8 cellular contexts compared by ENCODE assay signal in the genomic region with DNA sequence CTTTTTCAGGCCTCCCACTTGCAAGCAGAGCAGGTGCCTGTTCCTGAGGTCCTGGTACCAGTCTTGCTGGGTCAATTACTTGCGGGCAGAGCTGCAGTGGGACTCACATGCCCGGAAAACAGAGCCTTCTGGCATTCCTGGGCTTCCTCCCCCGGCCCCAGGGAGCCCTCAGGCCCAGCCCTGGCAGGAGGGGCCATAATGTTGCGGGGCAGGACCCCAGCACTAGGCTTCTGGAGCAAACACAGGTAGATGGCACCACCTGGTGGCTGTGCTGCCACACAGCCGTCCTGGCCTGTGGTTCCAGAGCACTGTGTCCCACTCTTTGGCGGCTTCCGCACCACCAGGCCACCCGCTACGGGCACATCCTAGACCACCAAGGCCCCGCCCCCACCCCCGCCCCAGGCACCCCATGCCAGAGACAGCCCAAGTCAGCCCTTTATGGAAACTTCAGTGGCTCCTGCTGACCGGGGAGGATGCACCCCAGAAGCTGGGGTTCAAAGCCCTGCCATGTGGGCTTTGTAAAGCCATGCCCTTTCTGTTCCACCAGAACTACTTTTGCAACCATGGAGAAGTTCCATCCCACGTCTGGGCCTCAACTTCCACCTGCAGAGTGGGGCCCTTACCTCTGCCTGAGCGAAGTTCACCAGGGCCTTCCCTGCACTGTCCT. TPM values are rescaled to one million over a fixed set of nuclear protein-coding genes. Genes with fewer than 3 reads are reported as not detected.
DNase-seq lines count a peak whose midpoint lies in the region; ATAC-seq, FAIRE-seq and TF ChIP-seq lines count a peak whose summit lies in the region.
"Not testable (repeated sequence)": the region's sequence is repeated elsewhere in the genome, so short reads cannot be mapped to it uniquely, and the experiment has no call there.

No MANE protein-coding gene starts in this region.

- not testable (repeated sequence) for H3K4me2 ChIP-seq in DOHH2 (ENCODE audit: low read length); K562 (ENCODE audit: insufficient read depth, low read length); trophoblast cell (ENCODE audit: low read length)

- DNase-seq in HUDEP-2 (lab: John Stamatoyannopoulos, UW; ENCODE audit: unreplicated experiment in 76 of 76): peak in 53 of 76 experiments; percentile 5 to 68 (median 42)
- DNase-seq in NOMO-1 treated with DMSO at 0.1 percent for 48 hours (lab: John Stamatoyannopoulos, UW; ENCODE audit: unreplicated experiment): peak; percentile 28
- DNase-seq in activated CD4-positive, alpha-beta T cell treated with anti-CD3 and anti-CD28 coated beads for 4 hours: peak; percentile 61
- DNase-seq in K562 (ENCODE audit: extremely low read depth in 1 of 4, low spot score in 3 of 4): peak; percentile 75 to 82 (median 78)
- DNase-seq in left ventricle myocardium superior: peak; percentile 85
- DNase-seq in trophoblast cell: peak; percentile 54 to 69
- peak; percentile 73 for DNase-seq in stomach

- not testable (repeated sequence) for BruUV-seq in K562 (replicated peaks; lab: Mats Ljungman, UMichigan)

- H3K18ac ChIP-seq in trophoblast cell (ENCODE audit: low read length): not testable (repeated sequence)

- peak; percentile 80 for FAIRE-seq in K562 (lab: Jason Lieb, UNC)

- H3K4me1 ChIP-seq in DOHH2 (ENCODE audit: control insufficient read depth, low read length); trophoblast cell (ENCODE audit: control insufficient read depth in 1 of 2, insufficient read depth in 2 of 2, low read length in 2 of 2): not testable (repeated sequence)
- peaks cover 0 to 30% of the 10 kb centered on the region in 2 experiments; a peak in 3 of 5 replicates for H3K4me1 ChIP-seq in K562 (replicated peaks in 1 of 2; ENCODE audit: control insufficient read depth in 2 of 2, insufficient read depth in 2 of 2, low read length in 2 of 2)
- H3K4me1 ChIP-seq in stomach: peaks cover 9 to 31% (median 17%) of the 10 kb centered on the region in 4 donors

- not testable (repeated sequence) for H3K9me3 ChIP-seq in DOHH2 (ENCODE audit: control insufficient read depth, insufficient read depth, low read length); K562 (replicated peaks; ENCODE audit: control insufficient read depth, insufficient read depth, low read depth, low read length); trophoblast cell (ENCODE audit: insufficient read depth, low read depth, low read length); stomach

- not testable (repeated sequence) for H3K9me2 ChIP-seq in DOHH2 (replicated peaks; ENCODE audit: control insufficient read depth, low read length)

- TF ChIP-seq CTCF in DOHH2 (IDR thresholded peaks at IDR 0.05; ENCODE audit: low read depth, low read length, poor library complexity, severe bottlenecking) (peak; percentile 74), K562 (IDR thresholded peaks at IDR 0.05 in 2 of 3, conservative IDR thresholded peaks at IDR 0.05 in 1 of 3; ENCODE audit: insufficient read depth in 2 of 3, low read depth in 1 of 3, low read length in 3 of 3) (peak; percentile 79 to 86 (median 82)), stomach (IDR thresholded peaks at IDR 0.05) (peak in 5 of 7 experiments; percentile 60 to 88 (median 74))

- H4K20me1 ChIP-seq in DOHH2 (ENCODE audit: control insufficient read depth, insufficient read depth, low read depth, low read length); K562 (replicated peaks; ENCODE audit: control insufficient read depth, insufficient read depth, low read length): not testable (repeated sequence)

- peak overlapping the region; percentile 26 for H4K12ac ChIP-seq in trophoblast cell (ENCODE audit: low read depth, low read length)

- H3K9me1 ChIP-seq in K562 (ENCODE audit: control insufficient read depth, insufficient read depth, low read length): not testable (repeated sequence)

- TF ChIP-seq EP300 in K562 (IDR thresholded peaks at IDR 0.05; ENCODE audit: low read length); stomach (IDR thresholded peaks at IDR 0.05): not testable (repeated sequence)

- H3K79me1 ChIP-seq in trophoblast cell (ENCODE audit: low read length): not testable (repeated sequence)

- H4K8ac ChIP-seq in trophoblast cell (ENCODE audit: low read depth, low read length): not testable (repeated sequence)

- not testable (repeated sequence) for H2BK5ac ChIP-seq in trophoblast cell (ENCODE audit: low read depth, low read length, poor library complexity)

- H3K4me3 ChIP-seq in DOHH2 (ENCODE audit: low read length); K562; stomach: not testable (repeated sequence)
- H3K4me3 ChIP-seq in trophoblast cell (ENCODE audit: low read depth, low read length): peak overlapping the region; percentile 1

- H3K27me3 ChIP-seq in DOHH2 (ENCODE audit: control insufficient read depth, low read length); K562 (ENCODE audit: control insufficient read depth in 2 of 2, insufficient read depth in 2 of 2, low read length in 2 of 2); trophoblast cell (ENCODE audit: insufficient read depth, low read length); stomach: not testable (repeated sequence)

- not testable (repeated sequence) for TF ChIP-seq POLR2A in K562 (conservative IDR thresholded peaks at IDR 0.05); stomach (IDR thresholded peaks at IDR 0.05)

- in situ Hi-C loops in K562 (cut with MboI): not testable (repeated sequence)

- not testable (repeated sequence) for H3K9ac ChIP-seq in K562 (ENCODE audit: insufficient read depth in 1 of 2, low read depth in 2 of 2, low read length in 2 of 2); trophoblast cell (ENCODE audit: low read length)

- intact Hi-C loops in K562 (cut with micrococcal nuclease): loop anchor here (2.0 to 10.0 kb wide), 5 partner anchors 56 to 315 kb away; partner anchors contain the start of genes MAN2C1 and SNUPN
- intact Hi-C loops in left ventricle myocardium superior (cut with micrococcal nuclease): not testable (repeated sequence)
- intact Hi-C loops in stomach (cut with DNase I; ENCODE audit: low total_unique reads): loop anchor here (10.0 kb wide), 1 partner anchor 121 kb away; no protein-coding TSS in a partner anchor

- CTCF ChIA-PET in K562 (lab: Yijun Ruan, JAX; ENCODE audit: low intra/inter-chr PET ratio): interaction anchor here (0.6 to 2.1 kb wide), 8 partner anchors 42 to 1048 kb away, joined by 3 to 10 read pairs (median 4); partner anchors contain the start of gene IMP3

- H2AFZ ChIP-seq in K562 (ENCODE audit: low read depth, low read length); trophoblast cell (ENCODE audit: insufficient read depth, low read length, poor library complexity): not testable (repeated sequence)

- ATAC-seq in K562 (peak; percentile 93), left ventricle myocardium superior (peak; percentile 79)

- peak; percentile 64 to 87 for TF ChIP-seq RAD21 in K562 (CRISPR knock-in tag; conservative IDR thresholded peaks at IDR 0.05 in 1 of 2, IDR thresholded peaks at IDR 0.05 in 1 of 2)

- H4K91ac ChIP-seq in trophoblast cell (ENCODE audit: low read depth, low read length): not testable (repeated sequence)

- not testable (repeated sequence) for H3K23ac ChIP-seq in trophoblast cell (ENCODE audit: low read length)

- H2AK5ac ChIP-seq in trophoblast cell (ENCODE audit: low read length): not testable (repeated sequence)

- not testable (repeated sequence) for H3K79me2 ChIP-seq in DOHH2 (ENCODE audit: control insufficient read depth, low read length); K562 (ENCODE audit: control insufficient read depth, insufficient read depth, low read length); trophoblast cell (ENCODE audit: control insufficient read depth, insufficient read depth, low read length, poor library complexity)

- H3K4ac ChIP-seq in trophoblast cell (ENCODE audit: low read depth, low read length): not testable (repeated sequence)

- H3K14ac ChIP-seq in trophoblast cell (ENCODE audit: low read length): not testable (repeated sequence)

- not testable (repeated sequence) for H3K36me3 ChIP-seq in DOHH2 (ENCODE audit: control insufficient read depth, low read length); K562 (ENCODE audit: control insufficient read depth, insufficient read depth, low read length); trophoblast cell (ENCODE audit: control insufficient read depth in 1 of 2, insufficient read depth in 2 of 2, low read length in 2 of 2)
- H3K36me3 ChIP-seq in stomach: peaks cover 4 to 72% (median 40%) of the 10 kb centered on the region in 4 donors

- H2BK12ac ChIP-seq in trophoblast cell (ENCODE audit: low read length): not testable (repeated sequence)

- H3F3A ChIP-seq in DOHH2 (ENCODE audit: control insufficient read depth, insufficient read depth): not testable (repeated sequence)

- H2BK120ac ChIP-seq in trophoblast cell (ENCODE audit: insufficient read depth, low read length, poor library complexity): not testable (repeated sequence)

- WGBS in K562 (ENCODE audit: insufficient coverage, low coverage, missing lambda C conversion rate): 11% methylated on average over 8 of the region's 14 CpGs
- no CpG with 5 or more reads among the region's 14 CpGs for WGBS in trophoblast cell (ENCODE audit: extremely low coverage, insufficient coverage, insufficient read length)
- whole genome bisulfite sequencing in stomach, 5 donors: 17 to 31% (median 23%) methylated on average over 5 to 14 of the region's 14 CpGs

- not testable (repeated sequence) for H3K27ac ChIP-seq in DOHH2 (ENCODE audit: low read depth, low read length); K562 (ENCODE audit: extremely low read depth, low read depth, low read length); trophoblast cell (ENCODE audit: low read depth, low read length); stomach

- POLR2A ChIA-PET in K562 (lab: Yijun Ruan, JAX): not testable (repeated sequence)

RNA-seq across cellular contexts. Expression of gene CSPG4, which starts 28.9 kb away (rescaled TPM):
- 0.07 and 1.1 TPM in 2 replicates for total RNA-seq in K562 (2011; cell fraction: chromatin; rRNA removed; ENCODE audit: low replicate concordance)
- total RNA-seq in K562 (2011; cell fraction: nucleolus; rRNA removed): 0.39 and 1.2 TPM in 2 replicates
- total RNA-seq in K562 (2011; cell fraction: nucleoplasm; rRNA removed): 0.22 and 0.23 TPM in 2 replicates
- total RNA-seq in K562 (2014; rRNA removed): 0.08 TPM in 1 of 2 replicates, not detected in the other
- not detected in 2 replicates for total RNA-seq in K562 (2014; rRNA removed; fragmentation: Illumina TruSeq; extraction: Trizol)
- under 0.01 TPM in 1 of 2 replicates, not detected in the other for total RNA-seq in K562 (2015; rRNA removed; fragmentation: Illumina TruSeq; extraction: Trizol)
- total RNA-seq in K562 (2021): 0.07 TPM in 2 replicates
- 0.04 and 0.08 TPM in 2 replicates for polyA plus RNA-seq in K562 (2011; rRNA removed)
- polyA plus RNA-seq in K562 (2011; cell fraction: cytosol; rRNA removed): 0.06 and 0.16 TPM in 2 replicates
- 0.21 and 0.73 TPM in 2 replicates for polyA plus RNA-seq in K562 (2011; cell fraction: nucleus; rRNA removed)
- polyA plus RNA-seq in K562 (2012): 0.10 and 0.32 TPM in 2 replicates
- 0.01 and 0.03 TPM in 2 replicates for polyA plus RNA-seq in K562 (2014; fragmentation: Illumina TruSeq; extraction: Trizol)
- not detected for polyA plus RNA-seq in K562 (2014; fragmentation: Nextera tagmentation; extraction: Ambion mirVana)
- not detected in 2 replicates for polyA plus RNA-seq in K562 (2014; rRNA removed)
- polyA minus RNA-seq in K562 (2011; rRNA and poly(A)+ RNA removed): 0.09 and 0.11 TPM in 2 replicates
- 0.29 and 0.73 TPM in 2 replicates for polyA minus RNA-seq in K562 (2011; cell fraction: cytosol; rRNA and poly(A)+ RNA removed)
- polyA minus RNA-seq in K562 (2011; cell fraction: nucleus; rRNA and poly(A)+ RNA removed): 0.33 and 0.40 TPM in 2 replicates
- total RNA-seq in left ventricle myocardium superior: 5.2 TPM
- 1.1 and 1.3 TPM in 2 replicates for polyA plus RNA-seq in trophoblast cell (2013)
- total RNA-seq in stomach: 10 to 100 TPM; 15.1 to 44.6 (median 28.1) TPM
- 10 to 100 TPM in 1 of 3 donors, 1 to 10 TPM in 2; 1.8 to 15.5 (median 3.1) TPM for polyA plus RNA-seq in stomach

RNA-seq across cellular contexts. Expression of gene SNX33, which starts 36.1 kb away (rescaled TPM):
- total RNA-seq in K562 (2011; cell fraction: chromatin; rRNA removed; ENCODE audit: low replicate concordance): 12.7 and 30.2 TPM in 2 replicates
- 20.0 and 22.7 TPM in 2 replicates for total RNA-seq in K562 (2011; cell fraction: nucleolus; rRNA removed)
- total RNA-seq in K562 (2011; cell fraction: nucleoplasm; rRNA removed): 17.2 and 19.9 TPM in 2 replicates
- total RNA-seq in K562 (2014; rRNA removed) (10.0 and 13.0 TPM in 2 replicates), K562 (2014; rRNA removed; fragmentation: Illumina TruSeq; extraction: Trizol) (4.3 and 4.7 TPM in 2 replicates), K562 (2015; rRNA removed; fragmentation: Illumina TruSeq; extraction: Trizol) (8.3 and 8.8 TPM in 2 replicates), K562 (2021) (14.1 and 14.8 TPM in 2 replicates), left ventricle myocardium superior (12.0 TPM), stomach (10 to 100 TPM; 12.5 to 36.8 (median 23.9) TPM)
- polyA plus RNA-seq in K562 (2011; rRNA removed) (7.9 and 8.2 TPM in 2 replicates), K562 (2014; fragmentation: Illumina TruSeq; extraction: Trizol) (10.1 TPM in 2 replicates), K562 (2014; fragmentation: Nextera tagmentation; extraction: Ambion mirVana) (1 to 10 TPM; 1.4 to 1.8 TPM), K562 (2014; rRNA removed) (7.5 and 8.3 TPM in 2 replicates), stomach (10 to 100 TPM; 11.0 to 15.6 (median 11.6) TPM)
- 9.2 and 11.6 TPM in 2 replicates for polyA plus RNA-seq in K562 (2011; cell fraction: cytosol; rRNA removed)
- polyA plus RNA-seq in K562 (2011; cell fraction: nucleus; rRNA removed): 16.8 and 25.3 TPM in 2 replicates
- polyA plus RNA-seq in K562 (2012): 11.0 and 16.8 TPM in 2 replicates
- 10.9 and 12.8 TPM in 2 replicates for polyA minus RNA-seq in K562 (2011; rRNA and poly(A)+ RNA removed)
- polyA minus RNA-seq in K562 (2011; cell fraction: cytosol; rRNA and poly(A)+ RNA removed): 11.5 and 12.8 TPM in 2 replicates
- polyA minus RNA-seq in K562 (2011; cell fraction: nucleus; rRNA and poly(A)+ RNA removed): 10.5 and 12.7 TPM in 2 replicates
- polyA plus RNA-seq in trophoblast cell (2013): 11.9 and 12.6 TPM in 2 replicates

RNA-seq across cellular contexts. Expression of gene IMP3, which starts 43.8 kb away (rescaled TPM):
- total RNA-seq in K562 (2011; cell fraction: chromatin; rRNA removed; ENCODE audit: low replicate concordance): 30.2 and 42.6 TPM in 2 replicates
- total RNA-seq in K562 (2011; cell fraction: nucleolus; rRNA removed): 67.6 and 76.2 TPM in 2 replicates
- 56.2 and 65.3 TPM in 2 replicates for total RNA-seq in K562 (2011; cell fraction: nucleoplasm; rRNA removed)
- total RNA-seq in K562 (2014; rRNA removed): 140 and 159 TPM in 2 replicates
- total RNA-seq in K562 (2014; rRNA removed; fragmentation: Illumina TruSeq; extraction: Trizol): 74.4 and 74.6 TPM in 2 replicates
- 87.6 and 93.6 TPM in 2 replicates for total RNA-seq in K562 (2015; rRNA removed; fragmentation: Illumina TruSeq; extraction: Trizol)
- 113 and 124 TPM in 2 replicates for total RNA-seq in K562 (2021)
- polyA plus RNA-seq in K562 (2011; rRNA removed): 58.5 and 68.3 TPM in 2 replicates
- 92.2 and 249 TPM in 2 replicates for polyA plus RNA-seq in K562 (2011; cell fraction: cytosol; rRNA removed)
- 55.6 and 61.8 TPM in 2 replicates for polyA plus RNA-seq in K562 (2011; cell fraction: nucleus; rRNA removed)
- 84.1 and 118 TPM in 2 replicates for polyA plus RNA-seq in K562 (2012)
- 44.5 and 47.1 TPM in 2 replicates for polyA plus RNA-seq in K562 (2014; fragmentation: Illumina TruSeq; extraction: Trizol)
- 10 to 100 TPM; 14.5 to 15.5 TPM for polyA plus RNA-seq in K562 (2014; fragmentation: Nextera tagmentation; extraction: Ambion mirVana)
- 160 and 161 TPM in 2 replicates for polyA plus RNA-seq in K562 (2014; rRNA removed)
- 15.4 and 19.4 TPM in 2 replicates for polyA minus RNA-seq in K562 (2011; rRNA and poly(A)+ RNA removed)
- polyA minus RNA-seq in K562 (2011; cell fraction: cytosol; rRNA and poly(A)+ RNA removed): 32.6 and 34.2 TPM in 2 replicates
- 26.5 and 42.5 TPM in 2 replicates for polyA minus RNA-seq in K562 (2011; cell fraction: nucleus; rRNA and poly(A)+ RNA removed)
- 45.3 TPM for total RNA-seq in left ventricle myocardium superior
- polyA plus RNA-seq in trophoblast cell (2013): 41.5 and 44.6 TPM in 2 replicates
- total RNA-seq in stomach: 100 to 1,000 TPM in 2 of 5 donors, 10 to 100 TPM in 2, 1 to 10 TPM in 1; 3.5 to 137 (median 39.8) TPM
- 10 to 100 TPM; 67.4 to 98.7 (median 80.7) TPM for polyA plus RNA-seq in stomach

RNA-seq across cellular contexts. Expression of gene SNUPN, which starts 58.3 kb away (rescaled TPM):
- 34.5 and 36.5 TPM in 2 replicates for total RNA-seq in K562 (2011; cell fraction: chromatin; rRNA removed; ENCODE audit: low replicate concordance)
- total RNA-seq in K562 (2011; cell fraction: nucleolus; rRNA removed): 19.9 and 23.8 TPM in 2 replicates
- total RNA-seq in K562 (2011; cell fraction: nucleoplasm; rRNA removed): 23.1 and 26.6 TPM in 2 replicates
- total RNA-seq in K562 (2014; rRNA removed): 32.2 and 33.0 TPM in 2 replicates
- total RNA-seq in K562 (2014; rRNA removed; fragmentation: Illumina TruSeq; extraction: Trizol): 39.5 and 41.6 TPM in 2 replicates
- 36.9 and 40.0 TPM in 2 replicates for total RNA-seq in K562 (2015; rRNA removed; fragmentation: Illumina TruSeq; extraction: Trizol)
- total RNA-seq in K562 (2021): 36.6 and 38.3 TPM in 2 replicates
- 29.7 and 38.4 TPM in 2 replicates for polyA plus RNA-seq in K562 (2011; rRNA removed)
- 17.4 and 23.6 TPM in 2 replicates for polyA plus RNA-seq in K562 (2011; cell fraction: cytosol; rRNA removed)
- polyA plus RNA-seq in K562 (2011; cell fraction: nucleus; rRNA removed): 17.4 and 19.5 TPM in 2 replicates
- 29.0 and 35.1 TPM in 2 replicates for polyA plus RNA-seq in K562 (2012)
- polyA plus RNA-seq in K562 (2014; fragmentation: Illumina TruSeq; extraction: Trizol): 40.9 and 45.0 TPM in 2 replicates
- polyA plus RNA-seq in K562 (2014; fragmentation: Nextera tagmentation; extraction: Ambion mirVana): 10 to 100 TPM; 69.3 to 78.3 TPM
- polyA plus RNA-seq in K562 (2014; rRNA removed): 38.0 and 42.5 TPM in 2 replicates
- 35.1 and 36.0 TPM in 2 replicates for polyA minus RNA-seq in K562 (2011; rRNA and poly(A)+ RNA removed)
- 16.3 and 20.6 TPM in 2 replicates for polyA minus RNA-seq in K562 (2011; cell fraction: cytosol; rRNA and poly(A)+ RNA removed)
- polyA minus RNA-seq in K562 (2011; cell fraction: nucleus; rRNA and poly(A)+ RNA removed): 10.6 and 18.4 TPM in 2 replicates
- 18.1 TPM for total RNA-seq in left ventricle myocardium superior
- polyA plus RNA-seq in trophoblast cell (2013): 10.5 and 10.6 TPM in 2 replicates
- 10 to 100 TPM in 4 of 5 donors, 1 to 10 TPM in 1; 4.7 to 19.6 (median 15.1) TPM for total RNA-seq in stomach
- polyA plus RNA-seq in stomach: 10 to 100 TPM; 16.2 to 29.2 (median 24.3) TPM

Comparison
In these comparisons a context has a peak if more than half of its experiments do, and no peak if none do; other contexts are left out.
1. DNase-seq: peak in every context shown above with its lines; median percentile 85 in left ventricle myocardium superior; 78 in K562; 73 in stomach; 62 in trophoblast cell; 61 in activated CD4-positive, alpha-beta T cell treated with anti-CD3 and anti-CD28 coated beads for 4 hours; 42 in HUDEP-2; 28 in NOMO-1 treated with DMSO at 0.1 percent for 48 hours.